In the genomic region with DNA sequence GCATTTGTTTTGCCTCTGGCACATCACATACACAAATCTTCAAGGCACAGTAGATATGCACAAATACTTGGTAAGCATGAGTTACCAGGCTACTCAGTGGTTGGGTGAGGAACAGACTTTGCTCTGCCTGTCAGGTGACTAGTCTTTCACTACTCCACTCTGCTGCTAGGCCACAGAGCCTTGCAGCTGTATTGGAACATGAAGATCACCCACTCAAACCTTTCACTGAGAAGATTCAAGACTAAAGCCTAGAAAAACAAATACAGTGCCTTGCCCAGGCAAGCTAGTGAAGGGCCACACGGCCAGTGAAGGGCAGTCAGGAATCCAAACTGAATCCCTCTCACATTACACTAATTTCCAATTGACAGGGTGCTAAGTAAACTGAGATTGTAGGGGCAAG, we compare ENCODE assay signal across 1 cellular context.
TF ChIP-seq lines count a peak whose summit lies in the region.

No MANE protein-coding gene starts in this region.

TF ChIP-seq in GM23338, 12 proteins besides CTCF, POLR2A, EP300 and RAD21 (continued from another document):
- TF ChIP-seq, protein P1, sequence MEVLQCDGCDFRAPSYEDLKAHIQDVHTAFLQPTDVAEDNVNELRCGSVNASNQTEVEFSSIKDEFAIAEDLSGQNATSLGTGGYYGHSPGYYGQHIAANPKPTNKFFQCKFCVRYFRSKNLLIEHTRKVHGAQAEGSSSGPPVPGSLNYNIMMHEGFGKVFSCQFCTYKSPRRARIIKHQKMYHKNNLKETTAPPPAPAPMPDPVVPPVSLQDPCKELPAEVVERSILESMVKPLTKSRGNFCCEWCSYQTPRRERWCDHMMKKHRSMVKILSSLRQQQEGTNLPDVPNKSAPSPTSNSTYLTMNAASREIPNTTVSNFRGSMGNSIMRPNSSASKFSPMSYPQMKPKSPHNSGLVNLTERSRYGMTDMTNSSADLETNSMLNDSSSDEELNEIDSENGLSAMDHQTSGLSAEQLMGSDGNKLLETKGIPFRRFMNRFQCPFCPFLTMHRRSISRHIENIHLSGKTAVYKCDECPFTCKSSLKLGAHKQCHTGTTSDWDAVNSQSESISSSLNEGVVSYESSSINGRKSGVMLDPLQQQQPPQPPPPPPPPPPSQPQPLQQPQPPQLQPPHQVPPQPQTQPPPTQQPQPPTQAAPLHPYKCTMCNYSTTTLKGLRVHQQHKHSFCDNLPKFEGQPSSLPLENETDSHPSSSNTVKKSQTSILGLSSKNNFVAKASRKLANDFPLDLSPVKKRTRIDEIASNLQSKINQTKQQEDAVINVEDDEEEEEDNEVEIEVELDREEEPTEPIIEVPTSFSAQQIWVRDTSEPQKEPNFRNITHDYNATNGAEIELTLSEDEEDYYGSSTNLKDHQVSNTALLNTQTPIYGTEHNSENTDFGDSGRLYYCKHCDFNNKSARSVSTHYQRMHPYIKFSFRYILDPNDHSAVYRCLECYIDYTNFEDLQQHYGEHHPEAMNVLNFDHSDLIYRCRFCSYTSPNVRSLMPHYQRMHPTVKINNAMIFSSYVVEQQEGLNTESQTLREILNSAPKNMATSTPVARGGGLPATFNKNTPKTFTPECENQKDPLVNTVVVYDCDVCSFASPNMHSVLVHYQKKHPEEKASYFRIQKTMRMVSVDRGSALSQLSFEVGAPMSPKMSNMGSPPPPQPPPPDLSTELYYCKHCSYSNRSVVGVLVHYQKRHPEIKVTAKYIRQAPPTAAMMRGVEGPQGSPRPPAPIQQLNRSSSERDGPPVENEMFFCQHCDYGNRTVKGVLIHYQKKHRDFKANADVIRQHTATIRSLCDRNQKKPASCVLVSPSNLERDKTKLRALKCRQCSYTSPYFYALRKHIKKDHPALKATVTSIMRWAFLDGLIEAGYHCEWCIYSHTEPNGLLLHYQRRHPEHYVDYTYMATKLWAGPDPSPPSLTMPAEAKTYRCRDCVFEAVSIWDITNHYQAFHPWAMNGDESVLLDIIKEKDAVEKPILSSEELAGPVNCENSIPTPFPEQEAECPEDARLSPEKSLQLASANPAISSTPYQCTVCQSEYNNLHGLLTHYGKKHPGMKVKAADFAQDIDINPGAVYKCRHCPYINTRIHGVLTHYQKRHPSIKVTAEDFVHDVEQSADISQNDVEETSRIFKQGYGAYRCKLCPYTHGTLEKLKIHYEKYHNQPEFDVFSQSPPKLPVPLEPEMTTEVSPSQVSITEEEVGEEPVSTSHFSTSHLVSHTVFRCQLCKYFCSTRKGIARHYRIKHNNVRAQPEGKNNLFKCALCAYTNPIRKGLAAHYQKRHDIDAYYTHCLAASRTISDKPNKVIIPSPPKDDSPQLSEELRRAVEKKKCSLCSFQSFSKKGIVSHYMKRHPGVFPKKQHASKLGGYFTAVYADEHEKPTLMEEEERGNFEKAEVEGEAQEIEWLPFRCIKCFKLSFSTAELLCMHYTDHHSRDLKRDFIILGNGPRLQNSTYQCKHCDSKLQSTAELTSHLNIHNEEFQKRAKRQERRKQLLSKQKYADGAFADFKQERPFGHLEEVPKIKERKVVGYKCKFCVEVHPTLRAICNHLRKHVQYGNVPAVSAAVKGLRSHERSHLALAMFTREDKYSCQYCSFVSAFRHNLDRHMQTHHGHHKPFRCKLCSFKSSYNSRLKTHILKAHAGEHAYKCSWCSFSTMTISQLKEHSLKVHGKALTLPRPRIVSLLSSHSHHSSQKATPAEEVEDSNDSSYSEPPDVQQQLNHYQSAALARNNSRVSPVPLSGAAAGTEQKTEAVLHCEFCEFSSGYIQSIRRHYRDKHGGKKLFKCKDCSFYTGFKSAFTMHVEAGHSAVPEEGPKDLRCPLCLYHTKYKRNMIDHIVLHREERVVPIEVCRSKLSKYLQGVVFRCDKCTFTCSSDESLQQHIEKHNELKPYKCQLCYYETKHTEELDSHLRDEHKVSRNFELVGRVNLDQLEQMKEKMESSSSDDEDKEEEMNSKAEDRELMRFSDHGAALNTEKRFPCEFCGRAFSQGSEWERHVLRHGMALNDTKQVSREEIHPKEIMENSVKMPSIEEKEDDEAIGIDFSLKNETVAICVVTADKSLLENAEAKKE (CRISPR knock-in tag; IDR thresholded peaks at IDR 0.05), result no peak
- TF ChIP-seq, protein P2, sequence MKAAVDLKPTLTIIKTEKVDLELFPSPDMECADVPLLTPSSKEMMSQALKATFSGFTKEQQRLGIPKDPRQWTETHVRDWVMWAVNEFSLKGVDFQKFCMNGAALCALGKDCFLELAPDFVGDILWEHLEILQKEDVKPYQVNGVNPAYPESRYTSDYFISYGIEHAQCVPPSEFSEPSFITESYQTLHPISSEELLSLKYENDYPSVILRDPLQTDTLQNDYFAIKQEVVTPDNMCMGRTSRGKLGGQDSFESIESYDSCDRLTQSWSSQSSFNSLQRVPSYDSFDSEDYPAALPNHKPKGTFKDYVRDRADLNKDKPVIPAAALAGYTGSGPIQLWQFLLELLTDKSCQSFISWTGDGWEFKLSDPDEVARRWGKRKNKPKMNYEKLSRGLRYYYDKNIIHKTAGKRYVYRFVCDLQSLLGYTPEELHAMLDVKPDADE (IDR thresholded peaks at IDR 0.05), result no peak
- no peak for TF ChIP-seq NANOG (IDR thresholded peaks at IDR 0.05; ENCODE audit: borderline replicate concordance)
- no peak for TF ChIP-seq STAT1 (IDR thresholded peaks at IDR 0.05; ENCODE audit: unreplicated experiment)
- no peak for TF ChIP-seq EZH2phosphoT487 (IDR thresholded peaks at IDR 0.05; ENCODE audit: unreplicated experiment)
